9 cellular contexts compared by ENCODE assay signal in genomic region chrX:43785930-43786591, GRCh38.
"Had no signal": no experiment of that assay in that cellular context is flagged by ENCODE, and none has a peak within 500 bp of the region (broad histone marks: within the 10 kb centered on the region; RNA-seq: fewer than 3 reads in every experiment).

No MANE protein-coding gene starts in this region.

- H3K4me1 Mint-ChIP-seq: GM23338, H9 had no signal

- H3K9me3 Mint-ChIP-seq: GM23338, HFFc6 had no signal

- H3K27ac Mint-ChIP-seq: GM23338, H9, HFFc6 had no signal

- ATAC-seq: GM23338, HCT116, K562 had no signal

- H3K4me3 Mint-ChIP-seq: GM23338, H9, HFFc6 had no signal

- DNase-seq: H9, HFFc6, IMR-90 had no signal

- H3K4me3 ChIP-seq: GM23338, K562 had no signal

- FAIRE-seq: H1, H54, HTR-8/SVneo, K562 had no signal
